In genomic region chr6:43013020-43013842, GRCh38 we compare ENCODE assay signal across 7 cellular contexts. TPM values are rescaled to one million over a fixed set of nuclear protein-coding genes. Genes with fewer than 3 reads are reported as not detected.
DNase-seq lines count a peak whose midpoint lies in the region; ATAC-seq and TF ChIP-seq lines count a peak whose summit lies in the region.

No MANE protein-coding gene starts in this region.

- H3K27me3 Mint-ChIP-seq in HFFc6 (ENCODE audit: insufficient read depth) (no peaks in the 10 kb centered on the region; the same call in none of the 2 replicates), endodermal cell (ENCODE audit: insufficient read depth) (peaks cover 1% of the 10 kb centered on the region), natural killer cell (ENCODE audit: low read depth in 2 of 2) (no peaks in the 10 kb centered on the region)

- no peaks in the 10 kb centered on the region for H3K9me3 ChIP-seq in endodermal cell (ENCODE audit: control insufficient read depth, low read length)

- 9 to 10% methylated on average over 17 to 26 of the region's 26 CpGs for WGBS in endodermal cell (ENCODE audit: insufficient coverage in 1 of 2, insufficient read length in 1 of 2), 2 experiments

- H3K27ac ChIP-seq in endodermal cell (ENCODE audit: low read depth, low read length), result no peak overlapping the region

- intact Hi-C loops in natural killer cell (cut with micrococcal nuclease), result no loop called here

- H3K36me3 Mint-ChIP-seq in HFFc6 (ENCODE audit: low read depth), result peaks cover 46% of the 10 kb centered on the region
- peaks cover 54% of the 10 kb centered on the region for H3K36me3 Mint-ChIP-seq in endodermal cell (ENCODE audit: low read depth)
- no peaks in the 10 kb centered on the region for H3K36me3 Mint-ChIP-seq in natural killer cell

- H3K9ac ChIP-seq in endodermal cell (ENCODE audit: extremely low read depth, low read length, poor library complexity, severe bottlenecking), result peak overlapping the region; percentile 77

- ATAC-seq in natural killer cell (no peak), HG03039 (IDR thresholded peaks at IDR 0.05; ENCODE audit: unreplicated experiment) (no peak)

- DNase-seq in GM12864 (ENCODE audit: low read depth) (peak; percentile 25), HFFc6 (peak; percentile 55), RPMI7951 (ENCODE audit: low read depth) (peak; percentile 43), endodermal cell (no peak), natural killer cell (no peak), C1 segment of cervical spinal cord (lab: John Stamatoyannopoulos, UW) (no peak)

- H3K9me3 Mint-ChIP-seq in HFFc6 (no peaks in the 10 kb centered on the region), endodermal cell (no peaks in the 10 kb centered on the region), natural killer cell (no peaks in the 10 kb centered on the region)

- H3K4me1 ChIP-seq in endodermal cell (ENCODE audit: control insufficient read depth, insufficient read depth, low read length), result peaks cover 8% of the 10 kb centered on the region

- no peaks in the 10 kb centered on the region for H3K27me3 ChIP-seq in endodermal cell (ENCODE audit: control insufficient read depth, insufficient read depth, low read length, poor library complexity, severe bottlenecking)

- TF ChIP-seq CTCF in GM12864 (IDR thresholded peaks at IDR 0.05; ENCODE audit: low read depth, low read length, missing control alignments) (no peak), HFFc6 (IDR thresholded peaks at IDR 0.05) (no peak), endodermal cell (conservative IDR thresholded peaks at IDR 0.05) (no peak), natural killer cell (IDR thresholded peaks at IDR 0.05) (no peak)

- H3K27ac Mint-ChIP-seq in HFFc6 (peak overlapping the region; percentile 92), endodermal cell (peak overlapping the region; percentile 83), natural killer cell (peak overlapping the region; percentile 87 to 93)

- H3K4me1 Mint-ChIP-seq in HFFc6 (ENCODE audit: low read depth), result peaks cover 48% of the 10 kb centered on the region
- peaks cover 27% of the 10 kb centered on the region for H3K4me1 Mint-ChIP-seq in endodermal cell
- H3K4me1 Mint-ChIP-seq in natural killer cell, result peaks cover 36 to 59% of the 10 kb centered on the region in 2 donors

- H3K36me3 ChIP-seq in endodermal cell (ENCODE audit: control insufficient read depth, insufficient read depth, low read length), result peaks cover 58% of the 10 kb centered on the region

- H3K4me3 ChIP-seq in GM12864 (ENCODE audit: low read depth, low read length) (peak overlapping the region; percentile 77), endodermal cell (ENCODE audit: low read length) (peak overlapping the region; percentile 96)

- H3K4me3 Mint-ChIP-seq in HFFc6 (peak overlapping the region; percentile 95), endodermal cell (peak overlapping the region; percentile 85), natural killer cell (peak overlapping the region; percentile 97)

RNA-seq across cellular contexts. Expression of gene MEA1, which starts 0.5 kb away (rescaled TPM):
- 100 to 1,000 TPM; 114 to 132 (median 118) TPM for total RNA-seq in HFFc6 (2021; fragmentation: NEBNext Ultra II Directional; extraction: Animal tissue kit (Norgen Biotek cat#: 25700))
- 131 and 184 TPM in 2 replicates for total RNA-seq in RPMI7951 (2014; rRNA removed; shearing (Covaris generic))
- total RNA-seq in endodermal cell (100 to 1,000 TPM in 1 of 2 donors, 10 to 100 TPM in 1; 93.3 to 104 TPM), natural killer cell (10 to 100 TPM; 29.6 to 34.3 (median 34.2) TPM)
- 93.7 TPM for polyA plus RNA-seq in endodermal cell (2013, experiment 1 of 2)
- polyA plus RNA-seq in endodermal cell (2013, experiment 2 of 2), result 85.4 TPM

RNA-seq across cellular contexts. Expression of gene KLHDC3, which starts 0.8 kb away (rescaled TPM):
- 10 to 100 TPM; 41.6 to 51.2 (median 45.9) TPM for total RNA-seq in HFFc6 (2021; fragmentation: NEBNext Ultra II Directional; extraction: Animal tissue kit (Norgen Biotek cat#: 25700))
- 69.3 and 89.0 TPM in 2 replicates for total RNA-seq in RPMI7951 (2014; rRNA removed; shearing (Covaris generic))
- total RNA-seq in endodermal cell (100 to 1,000 TPM; 124 to 135 TPM), natural killer cell (10 to 100 TPM; 52.7 to 60.9 (median 53.7) TPM)
- polyA plus RNA-seq in endodermal cell (2013, experiment 1 of 2), result 111 TPM
- polyA plus RNA-seq in endodermal cell (2013, experiment 2 of 2), result 113 TPM

RNA-seq across cellular contexts. Expression of gene RRP36, which starts 8.2 kb away (rescaled TPM):
- 100 to 1,000 TPM in 2 of 6 experiments, 10 to 100 TPM in 4; 85.0 to 101 (median 96.4) TPM for total RNA-seq in HFFc6 (2021; fragmentation: NEBNext Ultra II Directional; extraction: Animal tissue kit (Norgen Biotek cat#: 25700))
- 117 and 148 TPM in 2 replicates for total RNA-seq in RPMI7951 (2014; rRNA removed; shearing (Covaris generic))
- total RNA-seq in endodermal cell (10 to 100 TPM; 76.9 to 80.6 TPM), natural killer cell (10 to 100 TPM; 33.1 to 43.9 (median 38.7) TPM)
- polyA plus RNA-seq in endodermal cell (2013, experiment 1 of 2), result 68.7 TPM
- polyA plus RNA-seq in endodermal cell (2013, experiment 2 of 2), result 67.9 TPM

RNA-seq across cellular contexts. Expression of gene PPP2R5D, which starts 28.9 kb away (rescaled TPM):
- total RNA-seq in HFFc6 (2021; fragmentation: NEBNext Ultra II Directional; extraction: Animal tissue kit (Norgen Biotek cat#: 25700)), result 10 to 100 TPM; 37.7 to 50.7 (median 43.4) TPM
- 81.0 and 98.6 TPM in 2 replicates for total RNA-seq in RPMI7951 (2014; rRNA removed; shearing (Covaris generic))
- total RNA-seq in endodermal cell, result 10 to 100 TPM; 57.5 to 59.1 TPM
- polyA plus RNA-seq in endodermal cell (2013, experiment 1 of 2), result 62.5 TPM
- polyA plus RNA-seq in endodermal cell (2013, experiment 2 of 2), result 65.9 TPM
- total RNA-seq in natural killer cell, result 10 to 100 TPM; 30.5 to 49.1 (median 40.1) TPM

RNA-seq across cellular contexts. Expression of gene PEX6, which starts 34.2 kb away (rescaled TPM):
- 10 to 100 TPM; 20.3 to 31.7 (median 22.4) TPM for total RNA-seq in HFFc6 (2021; fragmentation: NEBNext Ultra II Directional; extraction: Animal tissue kit (Norgen Biotek cat#: 25700))
- 16.5 and 18.1 TPM in 2 replicates for total RNA-seq in RPMI7951 (2014; rRNA removed; shearing (Covaris generic))
- 10 to 100 TPM; 17.2 to 21.4 TPM for total RNA-seq in endodermal cell
- 8.5 TPM for polyA plus RNA-seq in endodermal cell (2013, experiment 1 of 2)
- 7.7 TPM for polyA plus RNA-seq in endodermal cell (2013, experiment 2 of 2)
- total RNA-seq in natural killer cell, result 10 to 100 TPM in 1 of 3 donors, 1 to 10 TPM in 2; 8.2 to 13.6 (median 9.9) TPM

Comparison
In these comparisons a context has a peak if more than half of its experiments do, and no peak if none do; other contexts are left out.
1. DNase-seq: peak in GM12864 (single experiment), HFFc6 (single experiment) and RPMI7951 (single experiment); none in endodermal cell (single experiment), natural killer cell (single experiment) and C1 segment of cervical spinal cord (0 of 14).
2. Peak in every context shown above with its lines, with median percentiles within 50 percentile points of each other: H3K27ac Mint-ChIP-seq and H3K4me3 Mint-ChIP-seq.